1 cellular context compared by ENCODE assay signal in genomic region chr11:114392735-114393667, GRCh38.
TF ChIP-seq lines count a peak whose summit lies in the region.

No MANE protein-coding gene starts in this region.

TF ChIP-seq in SK-N-SH, 30 proteins besides CTCF, POLR2A, EP300 and RAD21 (continued from another document):
- TF ChIP-seq, protein P1, sequence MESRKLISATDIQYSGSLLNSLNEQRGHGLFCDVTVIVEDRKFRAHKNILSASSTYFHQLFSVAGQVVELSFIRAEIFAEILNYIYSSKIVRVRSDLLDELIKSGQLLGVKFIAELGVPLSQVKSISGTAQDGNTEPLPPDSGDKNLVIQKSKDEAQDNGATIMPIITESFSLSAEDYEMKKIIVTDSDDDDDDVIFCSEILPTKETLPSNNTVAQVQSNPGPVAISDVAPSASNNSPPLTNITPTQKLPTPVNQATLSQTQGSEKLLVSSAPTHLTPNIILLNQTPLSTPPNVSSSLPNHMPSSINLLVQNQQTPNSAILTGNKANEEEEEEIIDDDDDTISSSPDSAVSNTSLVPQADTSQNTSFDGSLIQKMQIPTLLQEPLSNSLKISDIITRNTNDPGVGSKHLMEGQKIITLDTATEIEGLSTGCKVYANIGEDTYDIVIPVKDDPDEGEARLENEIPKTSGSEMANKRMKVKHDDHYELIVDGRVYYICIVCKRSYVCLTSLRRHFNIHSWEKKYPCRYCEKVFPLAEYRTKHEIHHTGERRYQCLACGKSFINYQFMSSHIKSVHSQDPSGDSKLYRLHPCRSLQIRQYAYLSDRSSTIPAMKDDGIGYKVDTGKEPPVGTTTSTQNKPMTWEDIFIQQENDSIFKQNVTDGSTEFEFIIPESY (IDR thresholded peaks at IDR 0.05; ENCODE audit: borderline replicate concordance, low read depth) = no peak
TF ChIP-seq in SK-N-SH: peak in this region for 3.
